Comparison of ENCODE assay signal across 1 cellular context in the genomic region with DNA sequence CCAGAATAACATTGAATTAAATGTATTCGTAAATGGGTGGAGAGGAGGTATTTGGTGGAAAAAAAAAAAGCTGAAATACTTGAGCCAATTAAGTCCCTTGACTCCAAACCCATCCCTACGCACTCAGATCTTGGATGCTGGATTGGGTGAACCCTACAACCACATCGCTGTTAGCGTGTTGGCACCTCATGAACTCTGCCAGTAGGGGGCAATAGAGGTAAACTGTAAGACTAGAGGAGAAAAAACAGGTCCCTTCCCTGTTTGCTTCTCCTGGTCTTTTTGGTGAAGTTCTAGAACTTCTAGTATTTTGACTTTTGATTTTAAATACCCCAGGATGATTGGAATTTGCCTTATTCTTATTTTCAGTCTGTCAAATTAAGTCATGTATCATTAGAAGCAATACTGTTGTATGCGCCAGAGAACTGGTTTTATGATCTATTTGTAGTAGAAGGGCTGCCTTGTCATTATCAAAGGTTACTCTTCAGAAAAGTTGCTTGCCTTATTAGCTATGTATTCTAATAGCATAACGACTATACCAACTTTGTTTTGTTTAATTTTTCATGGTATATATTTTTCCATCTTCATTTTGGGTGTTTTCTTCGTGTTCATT.
A peak's percentile ranks its signal among the peaks of the same experiment; 100 is the strongest.
TF ChIP-seq lines count a peak whose summit lies in the region.

No MANE protein-coding gene starts in this region.

TF ChIP-seq in HepG2, 621 proteins besides CTCF, POLR2A, EP300 and RAD21:
- peak; percentile 50 for TF ChIP-seq STAG1 (CRISPR knock-in tag; IDR thresholded peaks at IDR 0.05)
- no peak for TF ChIP-seq ONECUT2 (CRISPR knock-in tag; IDR thresholded peaks at IDR 0.05)
- no peak for TF ChIP-seq RFXANK (CRISPR knock-in tag; IDR thresholded peaks at IDR 0.05)
TF ChIP-seq in HepG2: peak in this region for 1.
